In genomic region chr9:124264812-124265211, GRCh38 we compare ENCODE assay signal across 9 cellular contexts. TPM values are rescaled to one million over a fixed set of nuclear protein-coding genes. Genes with fewer than 3 reads are reported as not detected.
A peak's percentile ranks its signal among the peaks of the same experiment; 100 is the strongest.
DNase-seq lines count a peak whose midpoint lies in the region; ATAC-seq and TF ChIP-seq lines count a peak whose summit lies in the region.
"Had no signal": no experiment of that assay in that cellular context is flagged by ENCODE, and none has a peak within 500 bp of the region (broad histone marks: within the 10 kb centered on the region; RNA-seq: fewer than 3 reads in every experiment).

No MANE protein-coding gene starts in this region.

- H3K27ac ChIP-seq in right lobe of liver (peak overlapping the region in 2 of 3 donors; percentile 48 to 50), adrenal gland (no peak overlapping the region)

- H3K4me3 ChIP-seq in GM12864 (ENCODE audit: low read depth, low read length) (peak overlapping the region; percentile 97; the same call in 1 of the 2 replicates), right lobe of liver (no peak overlapping the region), adrenal gland (no peak overlapping the region)

- DNase-seq in GM12864 (ENCODE audit: low read depth) (peak; percentile 82), right lobe of liver (no peak), left colon (no peak), adrenal gland (no peak), mucosa of gallbladder (ENCODE audit: low spot score) (no peak)
- DNase-seq in activated effector memory CD4-positive, alpha-beta T cell treated with Interleukin-2 at 50 U/mL for 16 hours, result no peak
- DNase-seq: NCI-H774 had no signal

- intact Hi-C loops in right lobe of liver (cut with DNase I) (no loop called here), left colon (cut with DNase I, micrococcal nuclease) (no loop called here), adrenal gland (cut with DNase I) (no loop called here)

- ATAC-seq in GM21528 (IDR thresholded peaks at IDR 0.05; ENCODE audit: low FRiP score, unreplicated experiment) (peak; percentile 58), HG03575 (IDR thresholded peaks at IDR 0.05; ENCODE audit: extremely low read depth, insufficient number of reproducible peaks, low FRiP score, unreplicated experiment) (peak; percentile 34), right lobe of liver (peak in 1 of 4 donors; percentile 13), left colon (no peak)

- H3K27me3 ChIP-seq in right lobe of liver (no peaks in the 10 kb centered on the region), adrenal gland (no peaks in the 10 kb centered on the region)

- peaks cover 0 to 82% (median 41%) of the 10 kb centered on the region in 4 donors for H3K4me1 ChIP-seq in right lobe of liver
- peaks cover 2 to 37% of the 10 kb centered on the region in 2 donors for H3K4me1 ChIP-seq in adrenal gland (replicated peaks in 1 of 2)

- H3K36me3 ChIP-seq in right lobe of liver (no peaks in the 10 kb centered on the region), adrenal gland (replicated peaks in 1 of 2) (no peaks in the 10 kb centered on the region)

- TF ChIP-seq POLR2A in right lobe of liver (IDR thresholded peaks at IDR 0.05) (no peak), adrenal gland (IDR thresholded peaks at IDR 0.05) (no peak)

- H3K9me3 ChIP-seq in right lobe of liver (no peaks in the 10 kb centered on the region), adrenal gland (replicated peaks in 1 of 3) (no peaks in the 10 kb centered on the region)

- no peak for TF ChIP-seq CTCF in GM12864 (IDR thresholded peaks at IDR 0.05; ENCODE audit: low read depth, low read length, missing control alignments)
- no peak for TF ChIP-seq CTCF in right lobe of liver (IDR thresholded peaks at IDR 0.05)
- TF ChIP-seq CTCF in adrenal gland (IDR thresholded peaks at IDR 0.05), result no peak

- 33% methylated on average over 6 of the region's 8 CpGs for WGBS in right lobe of liver (ENCODE audit: insufficient coverage, low coverage, low lambda C conversion rate, missing lambda C conversion rate)
- WGBS in adrenal gland, 4 donors, result 72 to 78% (median 75%) methylated on average over 8 of the region's 8 CpGs

RNA-seq across cellular contexts. Expression of gene NEK6, which starts 7.1 kb away (rescaled TPM):
- total RNA-seq in right lobe of liver (100 to 1,000 TPM in 1 of 6 experiments, 10 to 100 TPM in 5; 61.6 to 128 (median 67.5) TPM), left colon (10 to 100 TPM; 50.7 to 77.7 TPM), adrenal gland (10 to 100 TPM in 7 of 8 donors, 1 to 10 TPM in 1; 6.6 to 27.2 (median 20.5) TPM), mucosa of gallbladder (96.7 TPM)
- polyA plus RNA-seq in adrenal gland, result 1 to 10 TPM; 4.0 to 8.5 (median 8.3) TPM

Comparison
In these comparisons a context has a peak if more than half of its experiments do, and no peak if none do; other contexts are left out.
1. H3K27ac ChIP-seq: peak in right lobe of liver (2 of 3); none in adrenal gland (0 of 5).